In the genomic region with DNA sequence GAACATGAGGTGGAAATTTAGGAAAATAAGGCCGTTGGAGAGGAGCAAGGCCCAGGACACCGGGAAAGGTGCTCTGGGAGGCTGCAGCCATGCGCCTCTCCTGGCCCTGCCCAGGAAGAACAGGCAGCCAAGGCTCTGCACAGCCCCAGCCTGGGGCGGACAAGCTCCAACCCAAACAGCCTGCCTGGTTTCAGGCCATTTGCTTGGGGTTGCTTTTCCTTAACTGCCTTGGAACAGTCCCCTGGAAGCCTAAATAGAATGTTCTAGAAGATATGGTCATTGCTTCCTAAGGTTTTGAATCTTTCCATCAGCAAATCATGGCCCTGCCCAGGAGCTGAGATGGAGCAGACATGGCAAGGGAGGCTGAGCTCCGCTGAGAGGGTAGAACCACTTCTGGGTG, we compare ENCODE assay signal across 25 cellular contexts. TPM values are rescaled to one million over a fixed set of nuclear protein-coding genes. Genes with fewer than 3 reads are reported as not detected.
"Had no signal": no experiment of that assay in that cellular context is flagged by ENCODE, and none has a peak within 500 bp of the region (broad histone marks: within the 10 kb centered on the region; RNA-seq: fewer than 3 reads in every experiment).

No MANE protein-coding gene starts in this region.

- H3K36me3 Mint-ChIP-seq: activated CD8-positive, alpha-beta memory T cell treated with anti-CD3 and anti-CD28 coated beads, Interleukin-2, amount 10 ng/mL, durations not matched to agents 7 days and 5 days; memory B cell; naive B cell had no signal

- H3K27ac ChIP-seq: left lung, neural progenitor cell, ovary, SK-N-MC, spleen, transverse colon, WERI-Rb-1 had no signal

- ATAC-seq: activated CD8-positive, alpha-beta memory T cell treated with anti-CD3 and anti-CD28 coated beads, Interleukin-2, amount 10 ng/mL, durations not matched to agents 7 days and 5 days; effector memory CD8-positive, alpha-beta T cell; left lung; mucosa of descending colon had no signal

- H3K9me3 ChIP-seq: left lung, mucosa of descending colon, ovary, spleen, transverse colon had no signal

- H3K4me2 ChIP-seq: neural progenitor cell had no signal

- H3K9me3 Mint-ChIP-seq: naive B cell, neural progenitor cell had no signal

- DNase-seq: activated CD4-positive, alpha-beta T cell treated with anti-CD3 and anti-CD28 coated beads for 1 hour; activated CD4-positive, alpha-beta T cell treated with anti-CD3 and anti-CD28 coated beads, Interleukin-2, amount 50 U/mL, for 48 hours; activated CD8-positive, alpha-beta memory T cell treated with anti-CD3 and anti-CD28 coated beads, Interleukin-2, amount 10 ng/mL, durations not matched to agents 7 days and 5 days; activated naive CD4-positive, alpha-beta T cell treated with anti-CD3 and anti-CD28 coated beads, Interleukin-2, amount 50 U/mL, for 16 hours; dermis blood vessel endothelial cell; effector memory CD8-positive, alpha-beta T cell; foreskin fibroblast; glutamatergic neuron; kidney; left lung; mucosa of descending colon; naive B cell; ovary; spleen; stimulated activated CD4-positive, alpha-beta T cell treated with anti-CD3 and anti-CD28 coated beads, Interleukin-4, amount 100 ng/mL, for 4 hours; stimulated activated naive CD4-positive, alpha-beta T cell treated with Interleukin-2 at 50 U/mL for 16 hours; substantia nigra; transverse colon; WERI-Rb-1 had no signal

- H3K27me3 ChIP-seq: left lung, neural progenitor cell, ovary, transverse colon had no signal

- H3K4me3 Mint-ChIP-seq: activated CD8-positive, alpha-beta memory T cell treated with anti-CD3 and anti-CD28 coated beads, Interleukin-2, amount 10 ng/mL, durations not matched to agents 7 days and 5 days; effector memory CD8-positive, alpha-beta T cell; memory B cell; neural progenitor cell had no signal

- H3K4me1 Mint-ChIP-seq: activated CD8-positive, alpha-beta memory T cell treated with anti-CD3 and anti-CD28 coated beads, Interleukin-2, amount 10 ng/mL, durations not matched to agents 7 days and 5 days had no signal

- H3K4me3 ChIP-seq: left lung, mucosa of descending colon, neural progenitor cell, ovary, SK-N-MC, spleen, transverse colon had no signal

- H3K27ac Mint-ChIP-seq: activated CD8-positive, alpha-beta memory T cell treated with anti-CD3 and anti-CD28 coated beads, Interleukin-2, amount 10 ng/mL, durations not matched to agents 7 days and 5 days; effector memory CD8-positive, alpha-beta T cell; memory B cell; neural progenitor cell had no signal

- H3K4me1 ChIP-seq: neural progenitor cell had no signal

- H3K36me3 ChIP-seq: left lung, neural progenitor cell, ovary, spleen, transverse colon, WERI-Rb-1 had no signal

- H2AFZ ChIP-seq: neural progenitor cell had no signal

RNA-seq across cellular contexts. Expression of a gene that starts 29.5 kb away (rescaled TPM):
- total RNA-seq: activated CD8-positive, alpha-beta memory T cell treated with anti-CD3 and anti-CD28 coated beads, Interleukin-2, amount 10 ng/mL, durations not matched to agents 7 days and 5 days; chondrocyte; dermis blood vessel endothelial cell; kidney; mucosa of descending colon; ovary; pulmonary artery endothelial cell; spleen; transverse colon had no signal
- polyA plus RNA-seq: adipose tissue, ovary had no signal
